ENCODE assay signal across 9 cellular contexts in the genomic region with DNA sequence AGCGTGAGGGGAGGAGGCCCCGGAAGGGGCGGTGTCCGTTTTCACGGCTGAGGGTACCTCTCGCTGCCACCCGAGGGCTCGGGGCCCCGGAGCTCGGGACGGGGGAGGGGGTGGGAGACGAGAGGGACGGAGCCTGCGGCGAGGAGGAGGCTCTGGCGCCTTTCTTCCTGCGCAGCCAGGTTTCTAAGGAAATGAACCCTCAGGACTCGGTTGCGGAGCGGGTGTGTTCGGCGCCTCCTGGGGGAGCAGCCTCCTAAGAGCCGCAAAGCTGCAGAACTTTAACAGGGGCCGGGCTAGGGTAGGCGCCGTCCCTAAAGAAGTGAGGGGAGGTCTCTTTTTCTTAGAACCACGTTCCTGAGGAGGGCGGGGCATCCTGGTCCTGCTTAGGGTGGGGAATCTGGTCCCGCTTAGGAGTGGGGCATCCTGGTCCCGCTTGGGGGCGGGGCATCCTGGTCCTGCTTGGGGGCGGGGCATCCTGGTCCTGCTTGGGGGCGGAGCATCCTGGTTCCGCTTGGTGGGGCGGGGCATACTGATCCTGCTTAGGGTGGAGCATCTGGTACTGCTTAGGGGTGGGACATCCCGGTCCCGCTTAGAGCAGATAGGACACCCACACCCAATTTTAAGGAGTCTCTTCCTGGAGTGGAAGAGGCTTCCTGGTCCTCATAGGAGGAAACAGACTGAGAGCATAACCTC. TPM values are rescaled to one million over a fixed set of nuclear protein-coding genes. Genes with fewer than 3 reads are reported as not detected.
A peak's percentile ranks its signal among the peaks of the same experiment; 100 is the strongest.
DNase-seq lines count a peak whose midpoint lies in the region; ATAC-seq, FAIRE-seq and TF ChIP-seq lines count a peak whose summit lies in the region.
"Had no signal": no experiment of that assay in that cellular context is flagged by ENCODE, and none has a peak within 500 bp of the region (broad histone marks: within the 10 kb centered on the region; RNA-seq: fewer than 3 reads in every experiment).

No MANE protein-coding gene starts in this region.

- H3F3A ChIP-seq in OCI-LY1 (ENCODE audit: insufficient read depth, low read length): no peaks in the 10 kb centered on the region

- H3K4me1 Mint-ChIP-seq in astrocyte (ENCODE audit: low read depth, unreplicated experiment): peaks cover 5% of the 10 kb centered on the region

- H3K9me3 ChIP-seq in A673 (ENCODE audit: low read depth, low read length, poor library complexity, severe bottlenecking) (no peaks in the 10 kb centered on the region), OCI-LY1 (ENCODE audit: low read length) (no peaks in the 10 kb centered on the region), astrocyte (ENCODE audit: insufficient read depth, low read depth, low read length) (peaks cover 3% of the 10 kb centered on the region), right cardiac atrium (ENCODE audit: control insufficient read depth, low read length) (no peaks in the 10 kb centered on the region)

- no peak for FAIRE-seq in astrocyte (lab: Jason Lieb, UNC)

- H3K79me2 ChIP-seq in OCI-LY1 (ENCODE audit: insufficient read depth, low read length): no peaks in the 10 kb centered on the region
- no peaks in the 10 kb centered on the region for H3K79me2 ChIP-seq in astrocyte (ENCODE audit: insufficient read depth, low read length)

- H3K27me3 ChIP-seq in A673 (replicated peaks; ENCODE audit: insufficient read depth, low read depth, low read length, poor library complexity) (no peaks in the 10 kb centered on the region), OCI-LY1 (ENCODE audit: insufficient read depth, low read length) (peaks cover 8% of the 10 kb centered on the region; the same call in 1 of the 2 replicates), astrocyte (ENCODE audit: insufficient read depth, low read length) (peaks cover 17% of the 10 kb centered on the region), right cardiac atrium (ENCODE audit: control insufficient read depth, insufficient read depth) (no peaks in the 10 kb centered on the region)

- intact Hi-C loops in A673 (cut with micrococcal nuclease; ENCODE audit: unreplicated experiment) (no loop called here), right cardiac atrium (cut with DNase I) (no loop called here)

- no peaks in the 10 kb centered on the region for H4K20me1 ChIP-seq in OCI-LY1 (ENCODE audit: insufficient read depth, low read length)
- no peaks in the 10 kb centered on the region for H4K20me1 ChIP-seq in astrocyte (ENCODE audit: insufficient read depth, low read length)

- H3K36me3 Mint-ChIP-seq in astrocyte (ENCODE audit: low read depth, unreplicated experiment): no peaks in the 10 kb centered on the region

- H3K4me3 ChIP-seq in A673 (ENCODE audit: low read depth, low read length, poor library complexity, severe bottlenecking) (peak overlapping the region; percentile 46), OCI-LY1 (ENCODE audit: low read depth, low read length, poor library complexity, severe bottlenecking) (peak overlapping the region; percentile 50), astrocyte (ENCODE audit: insufficient read depth, low read depth, low read length) (peak overlapping the region; percentile 68), right cardiac atrium (ENCODE audit: low read length) (peak overlapping the region; percentile 46), skeletal muscle cell (ENCODE audit: low read depth, low read length) (peak overlapping the region; percentile 54)

- H3K9me3 Mint-ChIP-seq in astrocyte (ENCODE audit: unreplicated experiment): no peaks in the 10 kb centered on the region

- no peaks in the 10 kb centered on the region for H3K36me3 ChIP-seq in A673 (ENCODE audit: insufficient read depth, low read length, poor library complexity, severe bottlenecking)
- H3K36me3 ChIP-seq in OCI-LY1 (ENCODE audit: insufficient read depth, low read length): no peaks in the 10 kb centered on the region
- H3K36me3 ChIP-seq in astrocyte (ENCODE audit: insufficient read depth, low read length): no peaks in the 10 kb centered on the region

- H3K4me1 ChIP-seq in A673 (ENCODE audit: insufficient read depth, low read length, poor library complexity, severe bottlenecking) (no peaks in the 10 kb centered on the region), OCI-LY1 (ENCODE audit: insufficient read depth, low read length, severe bottlenecking) (peaks cover 5% of the 10 kb centered on the region), astrocyte (ENCODE audit: insufficient read depth, low read length) (peaks cover 15% of the 10 kb centered on the region), right cardiac atrium (ENCODE audit: control insufficient read depth, insufficient read depth, low read length) (no peaks in the 10 kb centered on the region)

- H3K27ac ChIP-seq in A673 (ENCODE audit: low read depth, low read length, poor library complexity, severe bottlenecking) (no peak overlapping the region), OCI-LY1 (ENCODE audit: low read depth, low read length, poor library complexity, severe bottlenecking) (no peak overlapping the region), astrocyte (ENCODE audit: low read depth, low read length) (no peak overlapping the region), right cardiac atrium (ENCODE audit: low read length) (no peak overlapping the region)

- peak overlapping the region; percentile 59 for H3K4me2 ChIP-seq in OCI-LY1 (ENCODE audit: low read length)
- H3K4me2 ChIP-seq in astrocyte (ENCODE audit: low read length): peak overlapping the region; percentile 80

- no peak for TF ChIP-seq CTCF in A673 (conservative IDR thresholded peaks at IDR 0.05; ENCODE audit: low read depth, low read length)
- no peak for TF ChIP-seq CTCF in OCI-LY1 (IDR thresholded peaks at IDR 0.05; ENCODE audit: low read length)
- no peak for TF ChIP-seq CTCF in astrocyte (IDR thresholded peaks at IDR 0.05; ENCODE audit: insufficient read depth, low read depth, low read length)

- peak overlapping the region; percentile 83 for H3K4me3 Mint-ChIP-seq in astrocyte (ENCODE audit: unreplicated experiment)

- H3K9me2 ChIP-seq in OCI-LY1 (ENCODE audit: low read depth, low read length): no peaks in the 10 kb centered on the region

- peaks cover 52% of the 10 kb centered on the region for H3K27me3 Mint-ChIP-seq in astrocyte (ENCODE audit: low read depth, unreplicated experiment)

- WGBS in right cardiac atrium: 1% methylated on average over 37 of the region's 37 CpGs

- BruUV-seq in A673 (replicated peaks; lab: Mats Ljungman, UMichigan): no TSS peak

- H2AFZ ChIP-seq in OCI-LY1 (ENCODE audit: low read length) (no peak overlapping the region), astrocyte (ENCODE audit: low read depth, low read length) (peak overlapping the region; percentile 79)

- DNase-seq in A673 (ENCODE audit: low spot score) (peak; percentile 88), GOT3 (lab: John Stamatoyannopoulos, UW) (peak; percentile 58), astrocyte (ENCODE audit: low read depth) (no peak), right cardiac atrium (peak; percentile 81 to 93 (median 85)), skeletal muscle cell (ENCODE audit: low read depth) (no peak), SHP77 (lab: John Stamatoyannopoulos, UW) (no peak)
- DNase-seq in central memory CD4-positive, alpha-beta T cell: no peak

- CTCF ChIA-PET in A673 (lab: Charles Lee): no interaction called here

- H3K27ac Mint-ChIP-seq in astrocyte (ENCODE audit: unreplicated experiment): no peak overlapping the region

- POLR2A ChIA-PET in A673 (lab: Charles Lee; ENCODE audit: low non-redundant PET): interaction anchor here (0.6 kb wide), 1 partner anchor 681 kb away, joined by 3 read pairs; no protein-coding TSS in a partner anchor

- peak; percentile 86 to 91 for ATAC-seq in right cardiac atrium

- H3K9ac ChIP-seq in OCI-LY1 (ENCODE audit: low read length): no peak overlapping the region
- peak overlapping the region; percentile 53 for H3K9ac ChIP-seq in astrocyte (ENCODE audit: low read length)

RNA-seq across cellular contexts. Expression of a gene that starts 6.2 kb away (rescaled TPM):
- total RNA-seq in A673 (2021) (0.28 TPM in 1 of 2 replicates, not detected in the other), astrocyte (1.1 and 1.9 TPM in 2 replicates), right cardiac atrium (1 to 10 TPM in 1 of 4 donors, not detected in 3; 1.3 TPM)
- 0.09 TPM for polyA plus RNA-seq in right cardiac atrium
- polyA plus RNA-seq: liver had no signal

RNA-seq across cellular contexts. Expression of a gene that starts 7.5 kb away (rescaled TPM):
- total RNA-seq in A673 (2021) (4.2 and 9.1 TPM in 2 replicates), astrocyte (1.3 and 1.8 TPM in 2 replicates), right cardiac atrium (1 to 10 TPM in 3 of 4 donors, under 1 TPM in 1; 0.56 to 1.6 (median 1.3) TPM)
- polyA plus RNA-seq in right cardiac atrium: 2.9 TPM

RNA-seq across cellular contexts. Expression of a gene that starts 16.3 kb away (rescaled TPM):
- 12.8 and 16.5 TPM in 2 replicates for total RNA-seq in A673 (2021)
- not detected in 2 replicates for total RNA-seq in astrocyte
- 1,000 to 10,000 TPM; 1,638 to 3,997 (median 2,736) TPM for total RNA-seq in right cardiac atrium
- 8,501 TPM for polyA plus RNA-seq in right cardiac atrium
- total RNA-seq: liver had no signal
- polyA plus RNA-seq: liver had no signal

RNA-seq across cellular contexts. Expression of a gene that starts 24.9 kb away (rescaled TPM):
- total RNA-seq in A673 (2021) (37.6 and 54.3 TPM in 2 replicates), astrocyte (7.1 and 8.3 TPM in 2 replicates), right cardiac atrium (10 to 100 TPM in 3 of 4 donors, 1 to 10 TPM in 1; 8.0 to 25.3 (median 14.7) TPM)
- polyA plus RNA-seq in right cardiac atrium: 34.8 TPM

RNA-seq across cellular contexts. Expression of a gene that starts 35.4 kb away (rescaled TPM):
- 0.17 and 0.55 TPM in 2 replicates for total RNA-seq in A673 (2021)
- total RNA-seq in astrocyte: 0.99 and 1.0 TPM in 2 replicates
- total RNA-seq in right cardiac atrium: 1 to 10 TPM in 2 of 4 donors, under 1 TPM in 2; 0.14 to 3.1 (median 0.75) TPM
- 0.72 TPM for polyA plus RNA-seq in right cardiac atrium

Comparison
In these comparisons a context has a peak if more than half of its experiments do, and no peak if none do; other contexts are left out.
1. DNase-seq: peak in A673 (single experiment), GOT3 (single experiment) and right cardiac atrium (3 of 3); none in astrocyte (single experiment), skeletal muscle cell (single experiment), SHP77 (0 of 2) and central memory CD4-positive, alpha-beta T cell (single experiment).
2. RNA of a gene that starts 16.3 kb away (total RNA-seq): 1,638 to 3,997 TPM in right cardiac atrium; 12.8 to 16.5 TPM in A673 and not detected in astrocyte; every median in the first group is over 10 times any median in the second.
3. Peak in every context shown above with its lines, with median percentiles within 50 percentile points of each other: H3K4me3 ChIP-seq.